ENCODE assay signal across 8 cellular contexts in genomic region chr11:843086-843704, GRCh38. TPM values are rescaled to one million over a fixed set of nuclear protein-coding genes. Genes with fewer than 3 reads are reported as not detected.
A peak's percentile ranks its signal among the peaks of the same experiment; 100 is the strongest.
DNase-seq lines count a peak whose midpoint lies in the region; ATAC-seq, FAIRE-seq and TF ChIP-seq lines count a peak whose summit lies in the region.

No MANE protein-coding gene starts in this region.

- intact Hi-C loops in kidney (cut with DNase I), result no loop called here
- intact Hi-C loops in tibial artery (cut with DNase I; ENCODE audit: low total_unique reads), result loop anchor here (5.0 kb wide), 1 partner anchor 36 kb away; the partner anchor contains the start of genes PIDD1 and RPLP2

- H3K27me3 ChIP-seq in BE2C, result no peaks in the 10 kb centered on the region
- no peaks in the 10 kb centered on the region for H3K27me3 ChIP-seq in GM23248 (replicated peaks; ENCODE audit: insufficient read depth)
- peaks cover 0 to 11% of the 10 kb centered on the region in 2 donors for H3K27me3 ChIP-seq in tibial artery

- H3K27ac ChIP-seq in GM23248, result peak overlapping the region; percentile 89
- peak overlapping the region; percentile 92 to 93 for H3K27ac ChIP-seq in kidney (ENCODE audit: low read depth in 2 of 2, low read length in 2 of 2)
- peak overlapping the region; percentile 88 to 95 for H3K27ac ChIP-seq in tibial artery

- H3K27ac Mint-ChIP-seq in activated CD8-positive, alpha-beta T cell treated with anti-CD3 and anti-CD28 coated beads, Interleukin-2, amount 10 ng/mL, durations not matched to agents 7 days and 5 days, result peak overlapping the region; percentile 66

- no peak for DNase-seq in BE2C
- peak; percentile 63 for DNase-seq in GM23248
- no peak for DNase-seq in activated CD8-positive, alpha-beta T cell treated with anti-CD3 and anti-CD28 coated beads, Interleukin-2, amount 10 ng/mL, durations not matched to agents 7 days and 5 days
- no peak for DNase-seq in kidney
- DNase-seq in tibial artery, result no peak
- no peak for DNase-seq in SK-N-DZ (ENCODE audit: low spot score)
- no peak for DNase-seq in ecto neural progenitor cell (ENCODE audit: low spot score)
- DNase-seq in effector CD4-positive, alpha-beta T cell, result no peak

- peaks cover 10% of the 10 kb centered on the region for H3K36me3 Mint-ChIP-seq in activated CD8-positive, alpha-beta T cell treated with anti-CD3 and anti-CD28 coated beads, Interleukin-2, amount 10 ng/mL, durations not matched to agents 7 days and 5 days (ENCODE audit: low read depth)

- peaks cover 3% of the 10 kb centered on the region for H3K4me1 ChIP-seq in BE2C
- peaks cover 23% of the 10 kb centered on the region for H3K4me1 ChIP-seq in GM23248 (ENCODE audit: insufficient read depth)
- peaks cover 15 to 35% of the 10 kb centered on the region in 2 donors for H3K4me1 ChIP-seq in kidney (ENCODE audit: control insufficient read depth in 1 of 2, insufficient read depth in 1 of 2, low read depth in 1 of 2, low read length in 2 of 2)
- H3K4me1 ChIP-seq in tibial artery, result peaks cover 4 to 82% (median 62%) of the 10 kb centered on the region in 4 donors

- WGBS in GM23248 (ENCODE audit: low coverage in 1 of 2, low lambda C conversion rate in 2 of 2, missing lambda C conversion rate in 2 of 2), 2 experiments, result 0 to 2% methylated on average over 41 to 43 of the region's 52 CpGs

- POLR2A ChIA-PET in activated CD8-positive, alpha-beta T cell treated with anti-CD3 and anti-CD28 coated beads, Interleukin-2, amount 10 ng/mL, durations not matched to agents 7 days and 5 days (lab: Charles Lee), result interaction anchor here (0.7 to 1.8 kb wide), 9 partner anchors 9 to 67 kb away, joined by 3 to 11 read pairs (median 4); partner anchors contain the start of genes CD151, CHID1, CRACR2B and PNPLA2

- H3K4me2 ChIP-seq in GM23248 (ENCODE audit: unreplicated experiment), result peak overlapping the region; percentile 92

- no peaks in the 10 kb centered on the region for H3K9me2 ChIP-seq in GM23248 (ENCODE audit: insufficient read depth)

- no peaks in the 10 kb centered on the region for H3K27me3 Mint-ChIP-seq in activated CD8-positive, alpha-beta T cell treated with anti-CD3 and anti-CD28 coated beads, Interleukin-2, amount 10 ng/mL, durations not matched to agents 7 days and 5 days (ENCODE audit: low read depth)

- H3F3A ChIP-seq in GM23248 (ENCODE audit: insufficient read depth), result peaks cover 12% of the 10 kb centered on the region

- peaks cover 16% of the 10 kb centered on the region for H3K36me3 ChIP-seq in BE2C
- peaks cover 17% of the 10 kb centered on the region for H3K36me3 ChIP-seq in GM23248 (ENCODE audit: low read depth)
- H3K36me3 ChIP-seq in kidney (ENCODE audit: control insufficient read depth in 1 of 2, insufficient read depth in 2 of 2, low read length in 2 of 2), result peaks cover 3 to 20% of the 10 kb centered on the region in 2 donors
- H3K36me3 ChIP-seq in tibial artery, result peaks cover 18 to 27% (median 27%) of the 10 kb centered on the region in 3 donors

- in situ Hi-C loops in GM23248 (cut with MboI), result no loop called here

- H2AFZ ChIP-seq in GM23248, result no peak overlapping the region

- no peaks in the 10 kb centered on the region for H4K20me1 ChIP-seq in GM23248 (ENCODE audit: insufficient read depth)

- H3K9me3 ChIP-seq in BE2C (no peaks in the 10 kb centered on the region), GM23248 (ENCODE audit: low read depth) (no peaks in the 10 kb centered on the region), kidney (ENCODE audit: control insufficient read depth in 1 of 2, low read length in 2 of 2) (no peaks in the 10 kb centered on the region), tibial artery (no peaks in the 10 kb centered on the region)

- peak; percentile 18 for ATAC-seq in activated CD8-positive, alpha-beta T cell treated with anti-CD3 and anti-CD28 coated beads, Interleukin-2, amount 10 ng/mL, durations not matched to agents 7 days and 5 days

- H3K79me2 ChIP-seq in GM23248 (ENCODE audit: insufficient read depth), result peaks cover 57% of the 10 kb centered on the region

- H3K9me3 Mint-ChIP-seq in activated CD8-positive, alpha-beta T cell treated with anti-CD3 and anti-CD28 coated beads, Interleukin-2, amount 10 ng/mL, durations not matched to agents 7 days and 5 days (ENCODE audit: insufficient read depth), result no peaks in the 10 kb centered on the region

- no peak for FAIRE-seq in kidney (lab: Jason Lieb, UNC)

- TF ChIP-seq CTCF in BE2C (IDR thresholded peaks at IDR 0.05; ENCODE audit: low read depth, low read length) (no peak), kidney (IDR thresholded peaks at IDR 0.05; ENCODE audit: borderline replicate concordance, extremely low read depth, insufficient read depth) (peak; percentile 9), tibial artery (IDR thresholded peaks at IDR 0.05) (no peak)

- peak overlapping the region; percentile 96 for H3K9ac ChIP-seq in GM23248
- peak overlapping the region; percentile 58 to 75 for H3K9ac ChIP-seq in kidney (ENCODE audit: low read length in 2 of 2)

- H3K4me3 Mint-ChIP-seq in activated CD8-positive, alpha-beta T cell treated with anti-CD3 and anti-CD28 coated beads, Interleukin-2, amount 10 ng/mL, durations not matched to agents 7 days and 5 days, result peak overlapping the region; percentile 74

- peak overlapping the region; percentile 77 for H3K4me3 ChIP-seq in BE2C (ENCODE audit: low read depth, low read length)
- H3K4me3 ChIP-seq in GM23248, result peak overlapping the region; percentile 84
- H3K4me3 ChIP-seq in kidney (ENCODE audit: low read length in 2 of 2), result peak overlapping the region; percentile 47 to 80
- peak overlapping the region; percentile 98 for H3K4me3 ChIP-seq in tibial artery

- H3K4me1 Mint-ChIP-seq in activated CD8-positive, alpha-beta T cell treated with anti-CD3 and anti-CD28 coated beads, Interleukin-2, amount 10 ng/mL, durations not matched to agents 7 days and 5 days (ENCODE audit: low read depth), result peaks cover 28% of the 10 kb centered on the region

- CTCF ChIA-PET in activated CD8-positive, alpha-beta T cell treated with anti-CD3 and anti-CD28 coated beads, Interleukin-2, amount 10 ng/mL, durations not matched to agents 7 days and 5 days (lab: Charles Lee), result interaction anchor here (1.3 to 2.2 kb wide), 5 partner anchors 11 to 208 kb away, joined by 4 to 7 read pairs (median 5); partner anchors contain the start of genes CD151 and CRACR2B

RNA-seq across cellular contexts. Expression of gene TSPAN4, which starts 0.5 kb away (rescaled TPM):
- 60.8 TPM for polyA plus RNA-seq in BE2C (2012; ENCODE audit: insufficient read depth, insufficient read length, low read depth)
- 340 and 393 TPM in 2 replicates for total RNA-seq in GM23248 (2014; rRNA removed; shearing (Covaris generic))
- polyA plus RNA-seq in GM23248 (2016; fragmentation: Nextera tagmentation; extraction: Ambion mirVana) (343 and 344 TPM in 2 replicates), kidney (ENCODE audit: insufficient read depth, low read depth, low replicate concordance) (81.2 TPM)
- total RNA-seq in activated CD8-positive, alpha-beta T cell treated with anti-CD3 and anti-CD28 coated beads, Interleukin-2, amount 10 ng/mL, durations not matched to agents 7 days and 5 days, result 10 to 100 TPM; 20.0 to 21.7 TPM
- 104 TPM for total RNA-seq in kidney
- polyA plus RNA-seq in SK-N-DZ (2014; cell fraction: cytosol; rRNA removed), result 93.8 and 122 TPM in 2 replicates
- polyA plus RNA-seq in SK-N-DZ (2014; cell fraction: nucleus; rRNA removed), result 185 and 239 TPM in 2 replicates

RNA-seq across cellular contexts. Expression of gene POLR2L, which starts 0.9 kb away (rescaled TPM):
- polyA plus RNA-seq in BE2C (2012; ENCODE audit: insufficient read depth, insufficient read length, low read depth), result 712 TPM
- 67.8 and 113 TPM in 2 replicates for total RNA-seq in GM23248 (2014; rRNA removed; shearing (Covaris generic))
- polyA plus RNA-seq in GM23248 (2016; fragmentation: Nextera tagmentation; extraction: Ambion mirVana), result 804 and 820 TPM in 2 replicates
- 100 to 1,000 TPM; 127 to 140 TPM for total RNA-seq in activated CD8-positive, alpha-beta T cell treated with anti-CD3 and anti-CD28 coated beads, Interleukin-2, amount 10 ng/mL, durations not matched to agents 7 days and 5 days
- 107 TPM for total RNA-seq in kidney
- polyA plus RNA-seq in kidney (ENCODE audit: insufficient read depth, low read depth, low replicate concordance), result 376 TPM
- polyA plus RNA-seq in SK-N-DZ (2014; cell fraction: cytosol; rRNA removed), result 19.3 and 25.4 TPM in 2 replicates
- 10.4 and 16.2 TPM in 2 replicates for polyA plus RNA-seq in SK-N-DZ (2014; cell fraction: nucleus; rRNA removed)

RNA-seq across cellular contexts. Expression of gene CD151, which starts 10.4 kb away (rescaled TPM):
- 89.3 TPM for polyA plus RNA-seq in BE2C (2012; ENCODE audit: insufficient read depth, insufficient read length, low read depth)
- total RNA-seq in GM23248 (2014; rRNA removed; shearing (Covaris generic)), result 1,651 and 1,751 TPM in 2 replicates
- polyA plus RNA-seq in GM23248 (2016; fragmentation: Nextera tagmentation; extraction: Ambion mirVana), result 796 and 807 TPM in 2 replicates
- total RNA-seq in activated CD8-positive, alpha-beta T cell treated with anti-CD3 and anti-CD28 coated beads, Interleukin-2, amount 10 ng/mL, durations not matched to agents 7 days and 5 days, result 10 to 100 TPM; 27.0 to 29.7 TPM
- 476 TPM for total RNA-seq in kidney
- polyA plus RNA-seq in kidney (ENCODE audit: insufficient read depth, low read depth, low replicate concordance), result 379 TPM
- 190 and 218 TPM in 2 replicates for polyA plus RNA-seq in SK-N-DZ (2014; cell fraction: cytosol; rRNA removed)
- polyA plus RNA-seq in SK-N-DZ (2014; cell fraction: nucleus; rRNA removed), result 299 and 307 TPM in 2 replicates

RNA-seq across cellular contexts. Expression of gene CRACR2B, which starts 15.5 kb away (rescaled TPM):
- 1.8 TPM for polyA plus RNA-seq in BE2C (2012; ENCODE audit: insufficient read depth, insufficient read length, low read depth)
- 0.38 and 2.3 TPM in 2 replicates for total RNA-seq in GM23248 (2014; rRNA removed; shearing (Covaris generic))
- polyA plus RNA-seq in GM23248 (2016; fragmentation: Nextera tagmentation; extraction: Ambion mirVana) (1.2 and 2.0 TPM in 2 replicates), kidney (ENCODE audit: insufficient read depth, low read depth, low replicate concordance) (16.5 TPM)
- 10 to 100 TPM; 17.2 to 18.7 TPM for total RNA-seq in activated CD8-positive, alpha-beta T cell treated with anti-CD3 and anti-CD28 coated beads, Interleukin-2, amount 10 ng/mL, durations not matched to agents 7 days and 5 days
- total RNA-seq in kidney, result 22.6 TPM
- 25.4 and 33.1 TPM in 2 replicates for polyA plus RNA-seq in SK-N-DZ (2014; cell fraction: cytosol; rRNA removed)
- polyA plus RNA-seq in SK-N-DZ (2014; cell fraction: nucleus; rRNA removed), result 281 and 344 TPM in 2 replicates

RNA-seq across cellular contexts. Expression of gene PNPLA2, which starts 24.5 kb away (rescaled TPM):
- polyA plus RNA-seq in BE2C (2012; ENCODE audit: insufficient read depth, insufficient read length, low read depth), result 92.2 TPM
- total RNA-seq in GM23248 (2014; rRNA removed; shearing (Covaris generic)), result 35.2 and 38.7 TPM in 2 replicates
- polyA plus RNA-seq in GM23248 (2016; fragmentation: Nextera tagmentation; extraction: Ambion mirVana) (87.6 and 98.1 TPM in 2 replicates), kidney (ENCODE audit: insufficient read depth, low read depth, low replicate concordance) (67.9 TPM)
- 10 to 100 TPM; 67.3 to 76.6 TPM for total RNA-seq in activated CD8-positive, alpha-beta T cell treated with anti-CD3 and anti-CD28 coated beads, Interleukin-2, amount 10 ng/mL, durations not matched to agents 7 days and 5 days
- 173 TPM for total RNA-seq in kidney
- polyA plus RNA-seq in SK-N-DZ (2014; cell fraction: cytosol; rRNA removed), result 23.7 and 25.9 TPM in 2 replicates
- 119 and 135 TPM in 2 replicates for polyA plus RNA-seq in SK-N-DZ (2014; cell fraction: nucleus; rRNA removed)

Comparison
In these comparisons a context has a peak if more than half of its experiments do, and no peak if none do; other contexts are left out.
1. RNA of gene CD151, which starts 10.4 kb away (total RNA-seq): 1,651 to 1,751 TPM in GM23248 and 476 TPM in kidney (single experiment); 27.0 to 29.7 TPM in activated CD8-positive, alpha-beta T cell treated with anti-CD3 and anti-CD28 coated beads, Interleukin-2, amount 10 ng/mL, durations not matched to agents 7 days and 5 days; every median in the first group is over 10 times any median in the second.
2. Peak in every context shown above with its lines, with median percentiles within 50 percentile points of each other: H3K4me3 ChIP-seq and H3K27ac ChIP-seq.